Comparison of ENCODE assay signal across 21 cellular contexts in genomic region chr4:159127745-159128518, GRCh38.
"Had no signal": no experiment of that assay in that cellular context is flagged by ENCODE, and none has a peak within 500 bp of the region (broad histone marks: within the 10 kb centered on the region; RNA-seq: fewer than 3 reads in every experiment).

No MANE protein-coding gene starts in this region.

- H3K36me3 ChIP-seq: esophagus squamous epithelium, gastroesophageal sphincter, neutrophil, tibial artery, upper lobe of right lung, vagina had no signal

- FAIRE-seq: keratinocyte had no signal

- H3K4me3 ChIP-seq: esophagus squamous epithelium, gastroesophageal sphincter, lung, smooth muscle cell, tibial artery, upper lobe of right lung, vagina had no signal

- H3K4me1 ChIP-seq: esophagus squamous epithelium had no signal

- H3K27me3 ChIP-seq: esophagus squamous epithelium, gastroesophageal sphincter, neutrophil, tibial artery, upper lobe of right lung, vagina had no signal

- H3K9me3 ChIP-seq: esophagus squamous epithelium, gastroesophageal sphincter, neutrophil, tibial artery, upper lobe of right lung, vagina had no signal

- H3K27ac ChIP-seq: epithelial cell of prostate, esophagus squamous epithelium, gastroesophageal sphincter, neutrophil, tibial artery, upper lobe of right lung, vagina had no signal

- H3K4me2 ChIP-seq: smooth muscle cell had no signal

- DNase-seq: effector memory CD8-positive, alpha-beta T cell; esophagus squamous epithelium; foreskin fibroblast; glutamatergic neuron; left cardiac atrium; left ventricle myocardium superior; mesenchymal stem cell; midbrain; naive B cell; right cardiac atrium; stimulated activated CD4-positive, alpha-beta T cell treated with anti-CD3 and anti-CD28 coated beads, Interleukin-4, amount 100 ng/mL, for 1 hour; tibial artery; upper lobe of right lung had no signal

- ATAC-seq: effector memory CD8-positive, alpha-beta T cell; gastroesophageal sphincter; left cardiac atrium; left ventricle myocardium superior; right cardiac atrium; stimulated activated memory B cell treated with anti-CD40 and anti-IgM and Interleukin-4, amounts not matched to agents 10 μg/mL and 1 μg/mL and 100 μg/mL, for 72 hours; upper lobe of right lung had no signal
